ENCODE assay signal across 20 cellular contexts in genomic region chr1:65042467-65042866, GRCh38.
DNase-seq lines count a peak whose midpoint lies in the region; ATAC-seq lines count a peak whose summit lies in the region.
"Had no signal": no experiment of that assay in that cellular context is flagged by ENCODE, and none has a peak within 500 bp of the region (broad histone marks: within the 10 kb centered on the region; RNA-seq: fewer than 3 reads in every experiment).

No MANE protein-coding gene starts in this region.

- no peaks in the 10 kb centered on the region for H3K9me3 Mint-ChIP-seq in activated T-cell treated with anti-CD3 and anti-CD28 coated beads, Interleukin-2, amount 50 U/mL, for 72 hours
- H3K9me3 Mint-ChIP-seq in activated T-helper 1 cell treated with anti-CD3 and anti-CD28 coated beads, Interleukin-12 subunit alpha, Interleukin-12 subunit beta, Interleukin-2, Interleukin-4 antibody, amounts not matched to agents 30 ng/mL and 10 ng/mL and 1 ng/mL, durations not matched to agents 14 hours and 24 hours and 36 hours, result no peaks in the 10 kb centered on the region
- H3K9me3 Mint-ChIP-seq in stimulated activated effector memory CD8-positive, alpha-beta T cell treated with anti-CD3 and anti-CD28 coated beads, Interleukin-12 subunit alpha, Interleukin-12 subunit beta, amount 100 ng/mL, for 72 hours, result no peaks in the 10 kb centered on the region
- H3K9me3 Mint-ChIP-seq: CD4-positive, alpha-beta T cell; CD8-positive, alpha-beta memory T cell; HFFc6 had no signal

- ATAC-seq in activated T-cell treated with anti-CD3 and anti-CD28 coated beads, Interleukin-2, amount 50 U/mL, for 72 hours (replicated peaks in 1 of 2), result peak; percentile 60 to 84
- peak; percentile 82 for ATAC-seq in stimulated activated effector memory CD8-positive, alpha-beta T cell treated with anti-CD3 and anti-CD28 coated beads, Interleukin-12 subunit alpha, Interleukin-12 subunit beta, amount 100 ng/mL, for 72 hours
- no peak for ATAC-seq in GM21367 (IDR thresholded peaks at IDR 0.05; ENCODE audit: unreplicated experiment)
- ATAC-seq: A549 had no signal

- no peak for DNase-seq in activated T-cell treated with anti-CD3 and anti-CD28 coated beads, Interleukin-2, amount 50 U/mL, for 72 hours
- DNase-seq in activated T-cell treated with anti-CD3 and anti-CD28 coated beads for 4 hours (no peak), amniotic stem cell (lab: John Stamatoyannopoulos, UW) (no peak)
- no peak for DNase-seq in activated T-helper 1 cell treated with anti-CD3 and anti-CD28 coated beads, Interleukin-12 subunit alpha, Interleukin-12 subunit beta, Interleukin-2, Interleukin-4 antibody, amounts not matched to agents 30 ng/mL and 10 ng/mL and 1 ng/mL, durations not matched to agents 14 hours and 24 hours and 36 hours (ENCODE audit: low spot score)
- no peak for DNase-seq in stimulated activated effector memory CD8-positive, alpha-beta T cell treated with anti-CD3 and anti-CD28 coated beads, Interleukin-12 subunit alpha, Interleukin-12 subunit beta, amount 100 ng/mL, for 72 hours (ENCODE audit: low spot score in 2 of 2)
- DNase-seq: 8988T; ACHN; AML-193; BE2C; CD4-positive, alpha-beta T cell; CD8-positive, alpha-beta memory T cell; DMS 273 treated with DMSO at 0.1 percent for 48 hours; DMS79; EL; GDM1; GOT3; HFFc6 had no signal

- H3K4me1 Mint-ChIP-seq in activated T-cell treated with anti-CD3 and anti-CD28 coated beads, Interleukin-2, amount 50 U/mL, for 72 hours (ENCODE audit: low read depth), result peaks cover 53% of the 10 kb centered on the region
- H3K4me1 Mint-ChIP-seq in activated T-helper 1 cell treated with anti-CD3 and anti-CD28 coated beads, Interleukin-12 subunit alpha, Interleukin-12 subunit beta, Interleukin-2, Interleukin-4 antibody, amounts not matched to agents 30 ng/mL and 10 ng/mL and 1 ng/mL, durations not matched to agents 14 hours and 24 hours and 36 hours (ENCODE audit: low read depth), result peaks cover 21% of the 10 kb centered on the region
- H3K4me1 Mint-ChIP-seq in stimulated activated effector memory CD8-positive, alpha-beta T cell treated with anti-CD3 and anti-CD28 coated beads, Interleukin-12 subunit alpha, Interleukin-12 subunit beta, amount 100 ng/mL, for 72 hours, result peaks cover 39% of the 10 kb centered on the region

- H3K27ac Mint-ChIP-seq in activated T-cell treated with anti-CD3 and anti-CD28 coated beads, Interleukin-2, amount 50 U/mL, for 72 hours, result peak overlapping the region; percentile 31
- H3K27ac Mint-ChIP-seq in activated T-helper 1 cell treated with anti-CD3 and anti-CD28 coated beads, Interleukin-12 subunit alpha, Interleukin-12 subunit beta, Interleukin-2, Interleukin-4 antibody, amounts not matched to agents 30 ng/mL and 10 ng/mL and 1 ng/mL, durations not matched to agents 14 hours and 24 hours and 36 hours, result peak overlapping the region; percentile 23
- no peak overlapping the region for H3K27ac Mint-ChIP-seq in stimulated activated effector memory CD8-positive, alpha-beta T cell treated with anti-CD3 and anti-CD28 coated beads, Interleukin-12 subunit alpha, Interleukin-12 subunit beta, amount 100 ng/mL, for 72 hours
- H3K27ac Mint-ChIP-seq: CD4-positive, alpha-beta T cell; HFFc6 had no signal

- no peaks in the 10 kb centered on the region for H3K36me3 Mint-ChIP-seq in activated T-cell treated with anti-CD3 and anti-CD28 coated beads, Interleukin-2, amount 50 U/mL, for 72 hours (ENCODE audit: insufficient read depth in 2 of 2)
- H3K36me3 Mint-ChIP-seq in activated T-helper 1 cell treated with anti-CD3 and anti-CD28 coated beads, Interleukin-12 subunit alpha, Interleukin-12 subunit beta, Interleukin-2, Interleukin-4 antibody, amounts not matched to agents 30 ng/mL and 10 ng/mL and 1 ng/mL, durations not matched to agents 14 hours and 24 hours and 36 hours (ENCODE audit: low read depth), result no peaks in the 10 kb centered on the region
- no peaks in the 10 kb centered on the region for H3K36me3 Mint-ChIP-seq in stimulated activated effector memory CD8-positive, alpha-beta T cell treated with anti-CD3 and anti-CD28 coated beads, Interleukin-12 subunit alpha, Interleukin-12 subunit beta, amount 100 ng/mL, for 72 hours

- intact Hi-C loops in activated T-helper 1 cell treated with anti-CD3 and anti-CD28 coated beads, Interleukin-12 subunit alpha, Interleukin-12 subunit beta, Interleukin-2, Interleukin-4 antibody, amounts not matched to agents 30 ng/mL and 10 ng/mL and 1 ng/mL, durations not matched to agents 14 hours and 24 hours and 36 hours (cut with micrococcal nuclease), result loop anchor here (5.0 kb wide), 1 partner anchor 165 kb away; no protein-coding TSS in a partner anchor

- no peaks in the 10 kb centered on the region for H3K27me3 Mint-ChIP-seq in activated T-cell treated with anti-CD3 and anti-CD28 coated beads, Interleukin-2, amount 50 U/mL, for 72 hours (ENCODE audit: low read depth)
- peaks cover 6% of the 10 kb centered on the region for H3K27me3 Mint-ChIP-seq in activated T-helper 1 cell treated with anti-CD3 and anti-CD28 coated beads, Interleukin-12 subunit alpha, Interleukin-12 subunit beta, Interleukin-2, Interleukin-4 antibody, amounts not matched to agents 30 ng/mL and 10 ng/mL and 1 ng/mL, durations not matched to agents 14 hours and 24 hours and 36 hours (ENCODE audit: insufficient read depth)
- H3K27me3 Mint-ChIP-seq: CD4-positive, alpha-beta T cell; CD8-positive, alpha-beta memory T cell had no signal

- peak overlapping the region in 1 of 2 donors; percentile 6 for H3K4me3 Mint-ChIP-seq in activated T-cell treated with anti-CD3 and anti-CD28 coated beads, Interleukin-2, amount 50 U/mL, for 72 hours
- no peak overlapping the region for H3K4me3 Mint-ChIP-seq in activated T-helper 1 cell treated with anti-CD3 and anti-CD28 coated beads, Interleukin-12 subunit alpha, Interleukin-12 subunit beta, Interleukin-2, Interleukin-4 antibody, amounts not matched to agents 30 ng/mL and 10 ng/mL and 1 ng/mL, durations not matched to agents 14 hours and 24 hours and 36 hours
- no peak overlapping the region for H3K4me3 Mint-ChIP-seq in stimulated activated effector memory CD8-positive, alpha-beta T cell treated with anti-CD3 and anti-CD28 coated beads, Interleukin-12 subunit alpha, Interleukin-12 subunit beta, amount 100 ng/mL, for 72 hours
- H3K4me3 Mint-ChIP-seq: CD14-positive monocyte; CD4-positive, alpha-beta T cell; HFFc6 had no signal
